ENCODE assay signal across 9 cellular contexts in genomic region chr17:61389670-61390478, GRCh38. TPM values are rescaled to one million over a fixed set of nuclear protein-coding genes. Genes with fewer than 3 reads are reported as not detected.
DNase-seq lines count a peak whose midpoint lies in the region; ATAC-seq and TF ChIP-seq lines count a peak whose summit lies in the region.
"Had no signal": no experiment of that assay in that cellular context is flagged by ENCODE, and none has a peak within 500 bp of the region (broad histone marks: within the 10 kb centered on the region; RNA-seq: fewer than 3 reads in every experiment).

No MANE protein-coding gene starts in this region.

- no peaks in the 10 kb centered on the region for H4K20me1 ChIP-seq in PC-3 (ENCODE audit: low read length)

- H3K36me3 Mint-ChIP-seq in stimulated activated naive B cell treated with anti-CD40 and anti-IgM and Interleukin-4, amounts not matched to agents 10 μg/mL and 1 μg/mL and 100 μg/mL, for 72 hours: peaks cover 4 to 9% of the 10 kb centered on the region in 2 donors

- DNase-seq in NCI-H1092 treated with DMSO at 0.1 percent for 48 hours (lab: John Stamatoyannopoulos, UW) (peak; percentile 14), NCI-H1092 (lab: John Stamatoyannopoulos, UW) (no peak), PC-3 (peak; percentile 69), astrocyte of the spinal cord (ENCODE audit: low read depth, low spot score) (no peak), left colon (no peak), NOMO-1 treated with dmso at 0.1 percent for 144 hours (lab: John Stamatoyannopoulos, UW; ENCODE audit: unreplicated experiment) (no peak)
- DNase-seq in stimulated activated naive B cell treated with anti-CD40 and anti-IgM and Interleukin-4, amounts not matched to agents 10 μg/mL and 1 μg/mL and 100 μg/mL, for 72 hours: no peak

- H3K9me2 ChIP-seq in PC-3 (replicated peaks; ENCODE audit: low read length): no peaks in the 10 kb centered on the region

- H3K27me3 ChIP-seq in PC-3 (ENCODE audit: low read length): no peaks in the 10 kb centered on the region

- TF ChIP-seq CTCF in PC-3 (conservative IDR thresholded peaks at IDR 0.05; ENCODE audit: low read depth, low read length) (peak; percentile 99), astrocyte of the spinal cord (IDR thresholded peaks at IDR 0.05; ENCODE audit: low read depth, low read length) (peak; percentile 99)

- H3K9ac ChIP-seq in PC-3 (ENCODE audit: low read length): no peak overlapping the region
- H3K9ac ChIP-seq: BLaER1 treated with 17β-estradiol and CSF1 and Interleukin-3, amounts not matched to agents 10 nM and 100 nM had no signal

- H3K4me3 Mint-ChIP-seq in stimulated activated naive B cell treated with anti-CD40 and anti-IgM and Interleukin-4, amounts not matched to agents 10 μg/mL and 1 μg/mL and 100 μg/mL, for 72 hours: no peak overlapping the region

- H3K4me2 ChIP-seq in PC-3 (ENCODE audit: low read length): peak overlapping the region; percentile 28

- intact Hi-C loops in PC-3 (cut with micrococcal nuclease): loop anchor here (1.0 to 5.0 kb wide), 2 partner anchors 388 to 668 kb away; no protein-coding TSS in a partner anchor
- intact Hi-C loops in left colon (cut with DNase I, micrococcal nuclease): loop anchor here in 1 of 2 donors (5.0 kb wide), 1 partner anchor 388 kb away; no protein-coding TSS in a partner anchor

- peaks cover 3% of the 10 kb centered on the region; the same call in 1 of the 2 replicates for H3K4me1 ChIP-seq in PC-3 (ENCODE audit: insufficient read depth, low read length)

- H3K9me3 ChIP-seq in PC-3 (ENCODE audit: low read length): no peaks in the 10 kb centered on the region
- H3K9me3 ChIP-seq: BLaER1 treated with 17β-estradiol and CSF1 and Interleukin-3, amounts not matched to agents 10 nM and 100 nM had no signal

- no peak overlapping the region for H3K4me3 ChIP-seq in PC-3 (ENCODE audit: low read length)
- no peak overlapping the region for H3K4me3 ChIP-seq in astrocyte of the spinal cord (ENCODE audit: low read depth, low read length)
- H3K4me3 ChIP-seq: BLaER1 treated with 17β-estradiol and CSF1 and Interleukin-3, amounts not matched to agents 10 nM and 100 nM had no signal

- no peak overlapping the region for H3K27ac ChIP-seq in PC-3 (ENCODE audit: low read length)
- H3K27ac ChIP-seq: BLaER1 treated with 17β-estradiol and CSF1 and Interleukin-3, amounts not matched to agents 10 nM and 100 nM had no signal

- POLR2A ChIA-PET in PC-3 (lab: Charles Lee; ENCODE audit: unreplicated experiment): no interaction called here

- CTCF ChIA-PET in PC-3 (lab: Charles Lee): interaction anchor here (0.7 kb wide), 1 partner anchor 214 kb away, joined by 3 read pairs; no protein-coding TSS in a partner anchor

- no peak overlapping the region for H3K27ac Mint-ChIP-seq in stimulated activated naive B cell treated with anti-CD40 and anti-IgM and Interleukin-4, amounts not matched to agents 10 μg/mL and 1 μg/mL and 100 μg/mL, for 72 hours

- peak overlapping the region; percentile 59 for H2AFZ ChIP-seq in PC-3 (ENCODE audit: low read length)

- H3K79me2 ChIP-seq in PC-3 (ENCODE audit: low read length): no peaks in the 10 kb centered on the region

- peaks cover 48 to 63% of the 10 kb centered on the region in 2 donors for H3K27me3 Mint-ChIP-seq in stimulated activated naive B cell treated with anti-CD40 and anti-IgM and Interleukin-4, amounts not matched to agents 10 μg/mL and 1 μg/mL and 100 μg/mL, for 72 hours

- in situ Hi-C loops in astrocyte of the spinal cord (cut with HindIII; ENCODE audit: low sequenced_read_pairs): no loop called here

- ATAC-seq in PC-3 (peak; percentile 78), left colon (peak; percentile 62), HG03378 (IDR thresholded peaks at IDR 0.05; ENCODE audit: unreplicated experiment) (no peak)
- peak; percentile 64 to 83 for ATAC-seq in stimulated activated naive B cell treated with anti-CD40 and anti-IgM and Interleukin-4, amounts not matched to agents 10 μg/mL and 1 μg/mL and 100 μg/mL, for 72 hours (replicated peaks)

- H3F3A ChIP-seq in PC-3 (ENCODE audit: low read length, unreplicated experiment): no peaks in the 10 kb centered on the region

- H3K36me3 ChIP-seq in PC-3 (ENCODE audit: low read depth, low read length): no peaks in the 10 kb centered on the region
- H3K36me3 ChIP-seq: BLaER1 treated with 17β-estradiol and CSF1 and Interleukin-3, amounts not matched to agents 10 nM and 100 nM had no signal

- H3K4me1 Mint-ChIP-seq in stimulated activated naive B cell treated with anti-CD40 and anti-IgM and Interleukin-4, amounts not matched to agents 10 μg/mL and 1 μg/mL and 100 μg/mL, for 72 hours: peaks cover 5 to 15% of the 10 kb centered on the region in 2 donors

- H3K9me3 Mint-ChIP-seq in stimulated activated naive B cell treated with anti-CD40 and anti-IgM and Interleukin-4, amounts not matched to agents 10 μg/mL and 1 μg/mL and 100 μg/mL, for 72 hours: no peaks in the 10 kb centered on the region

- BruUV-seq in PC-3 (replicated peaks; lab: Mats Ljungman, UMichigan): no TSS peak

RNA-seq across cellular contexts. Expression of gene TBX2, which starts 9.8 kb away (rescaled TPM):
- total RNA-seq in PC-3 (2014; rRNA removed): 7.1 and 8.5 TPM in 2 replicates
- 10 to 100 TPM in 1 of 2 donors, 1 to 10 TPM in 1; 5.8 to 11.7 TPM for total RNA-seq in left colon

Comparison
In these comparisons a context has a peak if more than half of its experiments do, and no peak if none do; other contexts are left out.
1. DNase-seq: peak in NCI-H1092 treated with DMSO at 0.1 percent for 48 hours (single experiment) and PC-3 (single experiment); none in NCI-H1092 (single experiment), astrocyte of the spinal cord (single experiment), left colon (0 of 2), stimulated activated naive B cell treated with anti-CD40 and anti-IgM and Interleukin-4, amounts not matched to agents 10 μg/mL and 1 μg/mL and 100 μg/mL, for 72 hours (single experiment) and NOMO-1 treated with dmso at 0.1 percent for 144 hours (single experiment).